8 cellular contexts compared by ENCODE assay signal in genomic region chr19:12766051-12766521, GRCh38. TPM values are rescaled to one million over a fixed set of nuclear protein-coding genes. Genes with fewer than 3 reads are reported as not detected.
A peak's percentile ranks its signal among the peaks of the same experiment; 100 is the strongest.
DNase-seq lines count a peak whose midpoint lies in the region; ATAC-seq, FAIRE-seq and TF ChIP-seq lines count a peak whose summit lies in the region.

No MANE protein-coding gene starts in this region.

- ATAC-seq in activated T-cell treated with anti-CD3 and anti-CD28 coated beads, Interleukin-2, amount 50 U/mL, for 4 hours: peak; percentile 72 to 90
- ATAC-seq in pancreas (peak; percentile 75 to 95 (median 84)), GM19328 (IDR thresholded peaks at IDR 0.05; ENCODE audit: unreplicated experiment) (no peak), GM18909 (IDR thresholded peaks at IDR 0.05; ENCODE audit: poor library complexity, unreplicated experiment) (no peak)

- peaks cover 2% of the 10 kb centered on the region for H3K4me1 Mint-ChIP-seq in activated T-cell treated with anti-CD3 and anti-CD28 coated beads, Interleukin-2, amount 50 U/mL, for 4 hours (ENCODE audit: low read depth)

- TF ChIP-seq CTCF in pancreas (IDR thresholded peaks at IDR 0.05): peak; percentile 38 to 54 (median 52)

- H3K27ac ChIP-seq in pancreas: no peak overlapping the region

- FAIRE-seq in pancreas (lab: Jason Lieb, UNC): no peak

- no peaks in the 10 kb centered on the region for H3K9me3 Mint-ChIP-seq in activated T-cell treated with anti-CD3 and anti-CD28 coated beads, Interleukin-2, amount 50 U/mL, for 4 hours

- DNase-seq in stimulated activated naive CD4-positive, alpha-beta T cell (lab: John Stamatoyannopoulos, UW): peak in 4 of 6 experiments; percentile 65 to 75 (median 73)
- no peak for DNase-seq in stimulated activated naive CD4-positive, alpha-beta T cell treated with Interleukin-2 at 50 U/mL for 16 hours (lab: John Stamatoyannopoulos, UW)
- DNase-seq in NCI-H446 (lab: John Stamatoyannopoulos, UW): peak; percentile 64 to 82
- DNase-seq in activated T-cell treated with anti-CD3 and anti-CD28 coated beads, Interleukin-2, amount 50 U/mL, for 4 hours: peak; percentile 85
- peak; percentile 84 for DNase-seq in glomerular visceral epithelial cell (ENCODE audit: extremely low spot score)
- peak in 5 of 6 donors; percentile 63 to 91 (median 87) for DNase-seq in pancreas

- peaks cover 0 to 38% (median 25%) of the 10 kb centered on the region in 3 donors for H3K36me3 ChIP-seq in pancreas

- no peaks in the 10 kb centered on the region for H3K36me3 Mint-ChIP-seq in activated T-cell treated with anti-CD3 and anti-CD28 coated beads, Interleukin-2, amount 50 U/mL, for 4 hours (ENCODE audit: insufficient read depth)

- no peaks in the 10 kb centered on the region for H3K27me3 Mint-ChIP-seq in activated T-cell treated with anti-CD3 and anti-CD28 coated beads, Interleukin-2, amount 50 U/mL, for 4 hours (ENCODE audit: low read depth)

- 44 to 86% methylated on average over 30 of the region's 30 CpGs for WGBS in pancreas, 2 donors

- H3K4me3 ChIP-seq in pancreas: peak overlapping the region in 2 of 4 donors; percentile 20 to 35

- H3K9me3 ChIP-seq in pancreas: no peaks in the 10 kb centered on the region

- intact Hi-C loops in pancreas (cut with DNase I): loop anchor here in 1 of 3 donors (5.0 kb wide), 1 partner anchor 36 kb away; the partner anchor contains the start of genes PRDX2 and THSD8

- no peaks in the 10 kb centered on the region for H3K27me3 ChIP-seq in pancreas

- H3K4me3 Mint-ChIP-seq in activated T-cell treated with anti-CD3 and anti-CD28 coated beads, Interleukin-2, amount 50 U/mL, for 4 hours: no peak overlapping the region

- H3K4me1 ChIP-seq in pancreas: no peaks in the 10 kb centered on the region

RNA-seq across cellular contexts. Expression of gene HOOK2, which starts 9.3 kb away (rescaled TPM):
- 1 to 10 TPM; 5.9 to 8.4 (median 6.0) TPM for total RNA-seq in activated T-cell treated with anti-CD3 and anti-CD28 coated beads, Interleukin-2, amount 50 U/mL, for 4 hours
- 10 to 100 TPM; 37.7 to 60.9 (median 49.0) TPM for total RNA-seq in pancreas
- 100 to 1,000 TPM; 268 to 300 TPM for polyA plus RNA-seq in pancreas

RNA-seq across cellular contexts. Expression of gene BEST2, which starts 14.5 kb away (rescaled TPM):
- total RNA-seq in activated T-cell treated with anti-CD3 and anti-CD28 coated beads, Interleukin-2, amount 50 U/mL, for 4 hours: not detected
- not detected for total RNA-seq in pancreas
- not detected for polyA plus RNA-seq in pancreas

RNA-seq across cellular contexts. Expression of gene JUNB, which starts 25.2 kb away (rescaled TPM):
- 100 to 1,000 TPM; 261 to 295 (median 287) TPM for total RNA-seq in activated T-cell treated with anti-CD3 and anti-CD28 coated beads, Interleukin-2, amount 50 U/mL, for 4 hours
- total RNA-seq in pancreas: 100 to 1,000 TPM in 2 of 6 donors, 10 to 100 TPM in 4; 41.6 to 109 (median 70.7) TPM
- polyA plus RNA-seq in pancreas: 100 to 1,000 TPM; 172 to 206 TPM

RNA-seq across cellular contexts. Expression of gene GET3, which starts 28.8 kb away (rescaled TPM):
- 10 to 100 TPM; 92.8 to 95.1 (median 93.8) TPM for total RNA-seq in activated T-cell treated with anti-CD3 and anti-CD28 coated beads, Interleukin-2, amount 50 U/mL, for 4 hours
- total RNA-seq in pancreas: 10 to 100 TPM; 16.6 to 34.5 (median 27.9) TPM
- 10 to 100 TPM; 34.8 to 48.2 TPM for polyA plus RNA-seq in pancreas

RNA-seq across cellular contexts. Expression of gene TRIR, which starts 31.6 kb away (rescaled TPM):
- 100 to 1,000 TPM; 223 to 251 (median 235) TPM for total RNA-seq in activated T-cell treated with anti-CD3 and anti-CD28 coated beads, Interleukin-2, amount 50 U/mL, for 4 hours
- total RNA-seq in pancreas: 10 to 100 TPM; 49.2 to 86.5 (median 63.0) TPM
- 100 to 1,000 TPM; 163 to 191 TPM for polyA plus RNA-seq in pancreas

Comparison
In these comparisons a context has a peak if more than half of its experiments do, and no peak if none do; other contexts are left out.
1. ATAC-seq: peak in activated T-cell treated with anti-CD3 and anti-CD28 coated beads, Interleukin-2, amount 50 U/mL, for 4 hours (2 of 2) and pancreas (4 of 4); none in GM19328 (single experiment) and GM18909 (single experiment).
2. RNA of gene HOOK2, which starts 9.3 kb away (total RNA-seq): 37.7 to 60.9 TPM in pancreas; 5.9 to 8.4 TPM in activated T-cell treated with anti-CD3 and anti-CD28 coated beads, Interleukin-2, amount 50 U/mL, for 4 hours; every median in the first group is over 4 times any median in the second.